ENCODE assay signal across 8 cellular contexts in genomic region chr14:63726499-63726898, GRCh38. TPM values are rescaled to one million over a fixed set of nuclear protein-coding genes. Genes with fewer than 3 reads are reported as not detected.
A peak's percentile ranks its signal among the peaks of the same experiment; 100 is the strongest.
DNase-seq lines count a peak whose midpoint lies in the region; ATAC-seq and TF ChIP-seq lines count a peak whose summit lies in the region.

No MANE protein-coding gene starts in this region.

- H3K14ac ChIP-seq in trophoblast cell (ENCODE audit: low read length) = no peak overlapping the region

- H3K9ac ChIP-seq in ES-I3 (ENCODE audit: low read depth, low read length) = peak overlapping the region; percentile 87
- H3K9ac ChIP-seq in trophoblast cell (ENCODE audit: low read length) = no peak overlapping the region

- peaks cover 11% of the 10 kb centered on the region for H3K79me1 ChIP-seq in trophoblast cell (ENCODE audit: low read length)

- DNase-seq in NCI-H69 (lab: John Stamatoyannopoulos, UW) = peak; percentile 41
- DNase-seq in epithelial cell of esophagus (ENCODE audit: low read depth) = no peak
- DNase-seq in trophoblast cell = peak in 1 of 2 donors; percentile 38
- no peak for DNase-seq in sciatic nerve (ENCODE audit: low spot score)
- DNase-seq in NCI-H2227 treated with DMSO at 0.1 percent for 48 hours (lab: John Stamatoyannopoulos, UW) = no peak

- H4K8ac ChIP-seq in trophoblast cell (ENCODE audit: low read depth, low read length) = no peak overlapping the region

- peaks cover 16% of the 10 kb centered on the region for H3K79me2 ChIP-seq in trophoblast cell (ENCODE audit: control insufficient read depth, insufficient read depth, low read length, poor library complexity)

- no peaks in the 10 kb centered on the region for H3K27me3 ChIP-seq in trophoblast cell (ENCODE audit: insufficient read depth, low read length)

- H3K4me1 ChIP-seq in ES-I3 (ENCODE audit: insufficient read depth, low read length) (no peaks in the 10 kb centered on the region), trophoblast cell (ENCODE audit: control insufficient read depth in 1 of 2, insufficient read depth in 2 of 2, low read length in 2 of 2) (no peaks in the 10 kb centered on the region)

- no peaks in the 10 kb centered on the region for H3K36me3 ChIP-seq in ES-I3 (ENCODE audit: insufficient read depth, low read length)
- peaks cover 0 to 3% of the 10 kb centered on the region in 2 experiments for H3K36me3 ChIP-seq in trophoblast cell (ENCODE audit: control insufficient read depth in 1 of 2, insufficient read depth in 2 of 2, low read length in 2 of 2)

- H3K27ac ChIP-seq in trophoblast cell (ENCODE audit: low read depth, low read length) = no peak overlapping the region

- H3K4me2 ChIP-seq in trophoblast cell (ENCODE audit: low read length) = peak overlapping the region; percentile 75

- no peak for TF ChIP-seq CTCF in epithelial cell of esophagus (IDR thresholded peaks at IDR 0.05; ENCODE audit: insufficient read depth, low read depth, low read length, missing control alignments)

- intact Hi-C loops in sciatic nerve (cut with DNase I) = no loop called here

- no peak overlapping the region for H2BK5ac ChIP-seq in trophoblast cell (ENCODE audit: low read depth, low read length, poor library complexity)

- no peak overlapping the region for H4K12ac ChIP-seq in trophoblast cell (ENCODE audit: low read depth, low read length)

- no peak overlapping the region for H4K91ac ChIP-seq in trophoblast cell (ENCODE audit: low read depth, low read length)

- no peak overlapping the region for H2AK5ac ChIP-seq in trophoblast cell (ENCODE audit: low read length)

- H3K4me3 ChIP-seq in epithelial cell of esophagus (ENCODE audit: low read length) (peak overlapping the region; percentile 94), trophoblast cell (ENCODE audit: low read depth, low read length) (no peak overlapping the region)

- H2AFZ ChIP-seq in trophoblast cell (ENCODE audit: insufficient read depth, low read length, poor library complexity) = no peak overlapping the region

- H3K18ac ChIP-seq in trophoblast cell (ENCODE audit: low read length) = no peak overlapping the region

- H3K9me3 ChIP-seq in ES-I3 (ENCODE audit: control insufficient read depth, insufficient read depth, low read length) (no peaks in the 10 kb centered on the region), trophoblast cell (ENCODE audit: insufficient read depth, low read depth, low read length) (no peaks in the 10 kb centered on the region)

- H2BK12ac ChIP-seq in trophoblast cell (ENCODE audit: low read length) = no peak overlapping the region

- WGBS in trophoblast cell (ENCODE audit: extremely low coverage, insufficient coverage, insufficient read length) = no CpG with 5 or more reads among the region's 5 CpGs

- no peak overlapping the region for H3K23ac ChIP-seq in trophoblast cell (ENCODE audit: low read length)

- ATAC-seq in sciatic nerve (no peak), HG03439 (IDR thresholded peaks at IDR 0.05; ENCODE audit: unreplicated experiment) (no peak), GM19395 (IDR thresholded peaks at IDR 0.05; ENCODE audit: unreplicated experiment) (no peak)

- H3K4ac ChIP-seq in trophoblast cell (ENCODE audit: low read depth, low read length) = no peak overlapping the region

- no peak overlapping the region for H2BK120ac ChIP-seq in trophoblast cell (ENCODE audit: insufficient read depth, low read length, poor library complexity)

RNA-seq across cellular contexts. Expression of gene SGPP1, which starts 1.4 kb away (rescaled TPM):
- 70.1 and 72.2 TPM in 2 replicates for polyA plus RNA-seq in trophoblast cell (2013)
- total RNA-seq in sciatic nerve = 20.7 TPM
